8 cellular contexts compared by ENCODE assay signal in genomic region chr1:185044981-185045792, GRCh38. TPM values are rescaled to one million over a fixed set of nuclear protein-coding genes. Genes with fewer than 3 reads are reported as not detected.
DNase-seq lines count a peak whose midpoint lies in the region; ATAC-seq and TF ChIP-seq lines count a peak whose summit lies in the region.

RNF2 (plus strand) TSS chr1:185045558; CDS start chr1:185087554, 41,996 bp downstream.

- H2AFZ ChIP-seq in GM23338: peak within 1 kb of the TSS; percentile 91

- H3K36me3 ChIP-seq in GM23338 (ENCODE audit: insufficient read depth): no peaks in the 10 kb centered on the region

- H3K27me3 Mint-ChIP-seq in GM23338 (ENCODE audit: insufficient read depth, low read depth, poor library complexity): peaks cover 8% of the 10 kb centered on the region
- H3K27me3 Mint-ChIP-seq in activated naive CD4-positive, alpha-beta T cell treated with anti-CD3 and anti-CD28 coated beads for 36 hours (ENCODE audit: low read depth): no peaks in the 10 kb centered on the region

- in situ Hi-C loops in SK-MEL-5 (cut with HindIII; ENCODE audit: low pct_unique_long_range_greater_than_20kb, low sequenced_read_pairs): no loop called here

- 0 out of 4 replicates have a peak, but pooled peaks of 1 of the 2 experiments have one; percentile 19 for TF ChIP-seq CTCF in GM23338 (conservative IDR thresholded peaks at IDR 0.05; ENCODE audit: low read depth in 2 of 2)

- H3K9me2 ChIP-seq in GM23338 (ENCODE audit: insufficient read depth): no peaks in the 10 kb centered on the region

- ATAC-seq in GM23338: peak; percentile 87

- H3K27ac ChIP-seq in GM23338 (ENCODE audit: low read depth): peak within 1 kb of the TSS; percentile 68; the same call in 1 of the 2 replicates

- H3K79me2 ChIP-seq in GM23338 (replicated peaks; ENCODE audit: insufficient read depth): peaks cover 40% of the 10 kb centered on the region

- H3K4me1 ChIP-seq in GM23338 (ENCODE audit: insufficient read depth): peaks cover 31% of the 10 kb centered on the region

- CTCF ChIA-PET in activated naive CD4-positive, alpha-beta T cell treated with anti-CD3 and anti-CD28 coated beads for 36 hours (lab: Charles Lee): interaction anchor here (0.8 to 2.1 kb wide), 8 partner anchors 12 to 290 kb away, joined by 3 to 10 read pairs (median 4); partner anchors contain the start of gene EDEM3

- peak within 1 kb of the TSS; percentile 95 for H3K27ac Mint-ChIP-seq in GM23338
- peak within 1 kb of the TSS; percentile 69 for H3K27ac Mint-ChIP-seq in activated naive CD4-positive, alpha-beta T cell treated with anti-CD3 and anti-CD28 coated beads for 36 hours

- DNase-seq in EH (ENCODE audit: low read depth) (peak; percentile 79), GM23338 (ENCODE audit: low spot score) (peak; percentile 90), LHCN-M2 (ENCODE audit: low read depth) (peak; percentile 66), SK-MEL-5 (ENCODE audit: low read depth, low spot score) (peak; percentile 80), germinal center (ENCODE audit: low spot score) (peak; percentile 87), nucleus accumbens (lab: John Stamatoyannopoulos, UW) (peak in 55 of 56 donors; percentile 17 to 88 (median 71)), superior temporal gyrus (ENCODE audit: extremely low spot score) (peak; percentile 78)
- peak; percentile 83 for DNase-seq in activated naive CD4-positive, alpha-beta T cell treated with anti-CD3 and anti-CD28 coated beads for 36 hours

- peak within 1 kb of the TSS; percentile 95 for H3K4me3 Mint-ChIP-seq in GM23338
- H3K4me3 Mint-ChIP-seq in activated naive CD4-positive, alpha-beta T cell treated with anti-CD3 and anti-CD28 coated beads for 36 hours: peak within 1 kb of the TSS; percentile 89

- H3K4me2 ChIP-seq in GM23338: peak within 1 kb of the TSS; percentile 81

- peaks cover 15% of the 10 kb centered on the region for H3K27me3 ChIP-seq in GM23338 (ENCODE audit: insufficient read depth)

- peaks cover 3% of the 10 kb centered on the region; the same call in 2 of the 3 replicates for H3K36me3 Mint-ChIP-seq in GM23338 (ENCODE audit: low read depth)
- H3K36me3 Mint-ChIP-seq in activated naive CD4-positive, alpha-beta T cell treated with anti-CD3 and anti-CD28 coated beads for 36 hours (ENCODE audit: low read depth): no peaks in the 10 kb centered on the region

- H3K9me3 Mint-ChIP-seq in GM23338: no peaks in the 10 kb centered on the region; the same call in 1 of the 3 replicates
- no peaks in the 10 kb centered on the region for H3K9me3 Mint-ChIP-seq in activated naive CD4-positive, alpha-beta T cell treated with anti-CD3 and anti-CD28 coated beads for 36 hours

- intact Hi-C loops in activated naive CD4-positive, alpha-beta T cell treated with anti-CD3 and anti-CD28 coated beads for 36 hours (cut with micrococcal nuclease): loop anchor here (1.0 to 10.0 kb wide), 10 partner anchors 71 to 1410 kb away; partner anchors contain the start of genes ARPC5, EDEM3, IVNS1ABP and NIBAN1

- peaks cover 32% of the 10 kb centered on the region for H4K20me1 ChIP-seq in GM23338 (replicated peaks; ENCODE audit: insufficient read depth)

- peaks cover 30% of the 10 kb centered on the region for H3K4me1 Mint-ChIP-seq in GM23338
- H3K4me1 Mint-ChIP-seq in activated naive CD4-positive, alpha-beta T cell treated with anti-CD3 and anti-CD28 coated beads for 36 hours (ENCODE audit: low read depth): peaks cover 30% of the 10 kb centered on the region

- peak within 1 kb of the TSS; percentile 65 for H3K4me3 ChIP-seq in GM23338

- 0 out of 2 replicates have a peak, but pooled peaks cover 3% of the 10 kb centered on the region for H3F3A ChIP-seq in GM23338 (replicated peaks; ENCODE audit: low read depth)

TF ChIP-seq in GM23338, 12 proteins besides CTCF, POLR2A, EP300 and RAD21 (continues in another document):
- TF ChIP-seq ZNF331 (CRISPR knock-in tag; IDR thresholded peaks at IDR 0.05; ENCODE audit: low read depth) (no peak), REST (IDR thresholded peaks at IDR 0.05; ENCODE audit: unreplicated experiment) (no peak)

RNA-seq across cellular contexts. Expression of gene RNF2, which starts in this region (rescaled TPM):
- total RNA-seq in GM23338 (2014; rRNA removed; shearing (Covaris generic)): 51.4 and 59.6 TPM in 2 replicates
- 27.9 and 33.3 TPM in 2 replicates for polyA plus RNA-seq in GM23338 (2016; fragmentation: Nextera tagmentation; extraction: Ambion mirVana)
- 12.5 and 15.1 TPM in 2 replicates for total RNA-seq in LHCN-M2 (2014; rRNA removed)
- polyA plus RNA-seq in LHCN-M2 (2012): 8.1 TPM
- 26.2 and 37.2 TPM in 2 replicates for total RNA-seq in SK-MEL-5 (2014; rRNA removed; shearing (Covaris generic))
- 15.2 and 25.1 TPM in 2 replicates for polyA plus RNA-seq in SK-MEL-5 (2015; cell fraction: cytosol; rRNA removed)
- 9.7 and 9.8 TPM in 2 replicates for polyA plus RNA-seq in SK-MEL-5 (2015; cell fraction: nucleus; rRNA removed)
- total RNA-seq in activated naive CD4-positive, alpha-beta T cell treated with anti-CD3 and anti-CD28 coated beads for 36 hours: 10 to 100 TPM; 19.2 to 23.4 TPM

Comparison
In these comparisons a context has a peak if more than half of its experiments do, and no peak if none do; other contexts are left out.
1. Peak in every context shown above with its lines: DNase-seq, ATAC-seq, H3K4me3 ChIP-seq and H3K27ac ChIP-seq.